ENCODE assay signal across 9 cellular contexts in the genomic region with DNA sequence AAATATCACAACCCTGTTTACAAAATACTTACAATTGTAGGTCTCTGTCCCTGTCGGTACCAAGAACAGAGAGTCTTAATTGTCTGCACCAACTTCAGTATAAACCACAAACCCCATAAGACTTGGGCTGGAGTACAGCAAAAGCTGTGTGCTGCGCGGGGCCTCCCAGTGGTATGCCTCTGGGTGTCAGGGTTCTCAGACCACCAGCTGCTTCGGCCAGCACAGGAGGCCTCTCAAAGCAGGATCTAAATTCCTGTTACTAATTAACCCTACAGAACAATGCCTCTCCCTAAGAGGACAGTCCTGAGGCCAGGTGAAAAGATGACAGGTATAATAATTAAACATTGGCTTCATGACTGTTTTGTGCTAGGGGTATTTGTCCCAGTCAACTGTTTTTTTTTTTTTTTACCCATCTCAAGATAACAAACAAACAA. TPM values are rescaled to one million over a fixed set of nuclear protein-coding genes. Genes with fewer than 3 reads are reported as not detected.
A peak's percentile ranks its signal among the peaks of the same experiment; 100 is the strongest.
DNase-seq lines count a peak whose midpoint lies in the region; ATAC-seq, FAIRE-seq and TF ChIP-seq lines count a peak whose summit lies in the region.
"Had no signal": no experiment of that assay in that cellular context is flagged by ENCODE, and none has a peak within 500 bp of the region (broad histone marks: within the 10 kb centered on the region; RNA-seq: fewer than 3 reads in every experiment).

No MANE protein-coding gene starts in this region.

- H3K9me3 ChIP-seq in A549 (no peaks in the 10 kb centered on the region), PC-9 (ENCODE audit: insufficient read depth, low read depth) (no peaks in the 10 kb centered on the region), neutrophil (no peaks in the 10 kb centered on the region)
- H3K9me3 ChIP-seq: adrenal gland had no signal

- intact Hi-C loops in PC-9 (cut with micrococcal nuclease; ENCODE audit: unreplicated experiment), result no loop called here

- H3F3A ChIP-seq in PC-9 (ENCODE audit: insufficient read depth, low read depth), result peaks cover 29% of the 10 kb centered on the region

- H2AFZ ChIP-seq in PC-9, result no peak overlapping the region

- no peaks in the 10 kb centered on the region for H3K9me2 ChIP-seq in PC-9 (ENCODE audit: insufficient read depth)

- no peak for FAIRE-seq in A549 (lab: Jason Lieb, UNC)

- CTCF ChIA-PET in A549 (lab: Yijun Ruan, JAX), result interaction anchor here (0.6 to 1.6 kb wide), 6 partner anchors 15 to 167 kb away, joined by 3 to 4 read pairs (median 3); no protein-coding TSS in a partner anchor
- CTCF ChIA-PET in PC-9 (lab: Charles Lee), result no interaction called here

- TF ChIP-seq RAD21 in A549 (conservative IDR thresholded peaks at IDR 0.05 in 1 of 2, IDR thresholded peaks at IDR 0.05 in 1 of 2), result no peak

- H3K4me1 ChIP-seq in A549 (peaks cover 39% of the 10 kb centered on the region), PC-9 (replicated peaks; ENCODE audit: insufficient read depth) (peaks cover 62% of the 10 kb centered on the region), neutrophil (ENCODE audit: control insufficient read depth in 1 of 2, insufficient read depth in 1 of 2, low read depth in 1 of 2, low read length in 1 of 2) (peaks cover 19 to 27% of the 10 kb centered on the region in 2 experiments)

- no TSS peak for BruUV-seq in PC-9 (replicated peaks; lab: Mats Ljungman, UMichigan)

- peak in 1 of 2 experiments; percentile 38 for DNase-seq in A549 (ENCODE audit: low read depth in 1 of 2, low spot score in 1 of 2)
- no peak for DNase-seq in PC-9
- no peak for DNase-seq in epithelial cell of prostate (ENCODE audit: low read depth, low spot score)
- no peak for DNase-seq in DMS79 (lab: John Stamatoyannopoulos, UW)
- no peak for DNase-seq in NCI-H1694 treated with DMSO at 0.1 percent for 48 hours (lab: John Stamatoyannopoulos, UW)

- H3K27me3 ChIP-seq in PC-9 (ENCODE audit: insufficient read depth, low read depth), result no peaks in the 10 kb centered on the region
- no peaks in the 10 kb centered on the region for H3K27me3 ChIP-seq in neutrophil
- H3K27me3 ChIP-seq: adrenal gland had no signal

- POLR2A ChIA-PET in A549 (lab: Yijun Ruan, JAX) (no interaction called here), PC-9 (lab: Charles Lee; ENCODE audit: unreplicated experiment) (interaction anchor here (0.7 kb wide), 1 partner anchor 230 kb away, joined by 20 read pairs; no protein-coding TSS in a partner anchor)

- H3K4me2 ChIP-seq in A549 (peak overlapping the region; percentile 59), PC-9 (peak overlapping the region; percentile 36)

- TF ChIP-seq POLR2A in A549 (IDR thresholded peaks at IDR 0.05; ENCODE audit: low read length), result no peak

- 16% methylated on average over 4 of the region's 4 CpGs for WGBS in A549 (ENCODE audit: missing lambda C conversion rate)

- H3K4me3 ChIP-seq in A549 (no peak overlapping the region), PC-9 (no peak overlapping the region), neutrophil (ENCODE audit: low read depth in 1 of 2, low read length in 1 of 2) (no peak overlapping the region)
- H3K4me3 ChIP-seq: adrenal gland had no signal

- no peak for TF ChIP-seq EP300 in A549 (IDR thresholded peaks at IDR 0.05)

- H3K36me3 ChIP-seq in PC-9 (ENCODE audit: low read depth) (peaks cover 3% of the 10 kb centered on the region; the same call in 1 of the 2 replicates), neutrophil (peaks cover 21% of the 10 kb centered on the region)
- H3K36me3 ChIP-seq: adrenal gland had no signal

- peaks cover 62% of the 10 kb centered on the region for H3K79me2 ChIP-seq in PC-9 (ENCODE audit: low read depth)

- ATAC-seq in A549, result peak; percentile 73 to 79
- peak; percentile 79 for ATAC-seq in GM19452 (IDR thresholded peaks at IDR 0.05; ENCODE audit: unreplicated experiment)
- no peak for ATAC-seq in HG03039 (IDR thresholded peaks at IDR 0.05; ENCODE audit: unreplicated experiment)

- peak overlapping the region; percentile 28 to 63 for H3K27ac ChIP-seq in A549
- H3K27ac ChIP-seq in PC-9, result peak overlapping the region; percentile 35; the same call in 1 of the 2 replicates
- H3K27ac ChIP-seq in epithelial cell of prostate, result peak overlapping the region; percentile 96
- H3K27ac ChIP-seq in neutrophil, result peak overlapping the region; percentile 70

- H4K20me1 ChIP-seq in PC-9 (ENCODE audit: insufficient read depth), result no peaks in the 10 kb centered on the region

- no peak for TF ChIP-seq CTCF in A549 (IDR thresholded peaks at IDR 0.05)
- TF ChIP-seq CTCF in PC-9 (conservative IDR thresholded peaks at IDR 0.05), result no peak
- TF ChIP-seq CTCF in neutrophil (IDR thresholded peaks at IDR 0.05), result no peak

TF ChIP-seq in A549, 52 proteins besides CTCF, POLR2A, EP300 and RAD21:
- TF ChIP-seq CHD4 (IDR thresholded peaks at IDR 0.05; ENCODE audit: borderline replicate concordance) (no peak), CEBPB (IDR thresholded peaks at IDR 0.05) (no peak), JUN (IDR thresholded peaks at IDR 0.05) (no peak), ZFP36 (IDR thresholded peaks at IDR 0.05; ENCODE audit: borderline replicate concordance, partially characterized antibody) (no peak), KDM5A (IDR thresholded peaks at IDR 0.05) (no peak), RARB (CRISPR knock-in tag; IDR thresholded peaks at IDR 0.05) (no peak), EHMT2 (IDR thresholded peaks at IDR 0.05; ENCODE audit: low read depth) (no peak)
- TF ChIP-seq, protein P1, sequence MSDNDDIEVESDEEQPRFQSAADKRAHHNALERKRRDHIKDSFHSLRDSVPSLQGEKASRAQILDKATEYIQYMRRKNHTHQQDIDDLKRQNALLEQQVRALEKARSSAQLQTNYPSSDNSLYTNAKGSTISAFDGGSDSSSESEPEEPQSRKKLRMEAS (IDR thresholded peaks at IDR 0.05), result no peak

RNA-seq across cellular contexts. Expression of a gene that starts 1.0 kb away (rescaled TPM):
- 20.4 and 26.7 TPM in 2 replicates for polyA plus RNA-seq in A549 (2011; rRNA removed)
- 4.1 and 4.3 TPM in 2 replicates for polyA plus RNA-seq in A549 (2012; cell fraction: cytosol; rRNA removed)
- polyA plus RNA-seq in A549 (2012; cell fraction: nucleus; rRNA removed), result 11.7 and 14.1 TPM in 2 replicates
- 9.6 to 12.1 TPM (median 12.0 TPM) in 3 replicates for polyA plus RNA-seq in A549 (2017; fragmentation: RNase III; extraction: RNeasy Plus Mini Kit Qiagen cat#74134 plus additional on column Dnase treatment)
- 23.6 and 32.6 TPM in 2 replicates for polyA minus RNA-seq in A549 (2011; rRNA and poly(A)+ RNA removed)
- total RNA-seq in PC-9 (2021), result 166 and 171 TPM in 2 replicates

Comparison
In these comparisons a context has a peak if more than half of its experiments do, and no peak if none do; other contexts are left out.
1. H3K27ac ChIP-seq: peak in every context shown above with its lines; median percentile 96 in epithelial cell of prostate; 70 in neutrophil; 46 in A549; 35 in PC-9.